24 cellular contexts compared by ENCODE assay signal in genomic region chr2:139544452-139544851, GRCh38.
"Had no signal": no experiment of that assay in that cellular context is flagged by ENCODE, and none has a peak within 500 bp of the region (broad histone marks: within the 10 kb centered on the region; RNA-seq: fewer than 3 reads in every experiment).

No MANE protein-coding gene starts in this region.

- H3K36me3 Mint-ChIP-seq: activated CD4-positive, alpha-beta memory T cell treated with anti-CD3 and anti-CD28 coated beads for 36 hours; activated naive CD8-positive, alpha-beta T cell; brain had no signal

- H3K4me1 Mint-ChIP-seq: activated B cell treated with CpG ODN at 0.5 μM for 24 hours; activated CD4-positive, alpha-beta T cell treated with anti-CD3 and anti-CD28 coated beads, Interleukin-2, amount 10 ng/mL, durations not matched to agents 7 days and 5 days had no signal

- H3K27ac ChIP-seq: cardiac muscle cell, KMS-11, SK-N-MC had no signal

- H3K4me2 ChIP-seq: KMS-11 had no signal

- H3K27me3 Mint-ChIP-seq: activated B cell treated with CpG ODN at 0.5 μM for 24 hours; activated CD4-positive, alpha-beta memory T cell treated with anti-CD3 and anti-CD28 coated beads for 36 hours; activated CD4-positive, alpha-beta T cell treated with anti-CD3 and anti-CD28 coated beads, Interleukin-2, amount 10 ng/mL, durations not matched to agents 7 days and 5 days; activated naive CD8-positive, alpha-beta T cell; brain had no signal

- H3K9me3 ChIP-seq: MG63 had no signal

- ATAC-seq: activated T-cell treated with anti-CD3 and anti-CD28 coated beads, Interleukin-2, amount 50 U/mL, for 4 hours had no signal

- H3K9ac ChIP-seq: KMS-11 had no signal

- H3K4me3 ChIP-seq: cardiac muscle cell, MG63, SK-N-MC had no signal

- H3K4me3 Mint-ChIP-seq: activated B cell treated with CpG ODN at 0.5 μM for 24 hours; activated CD4-positive, alpha-beta memory T cell treated with anti-CD3 and anti-CD28 coated beads for 36 hours; activated CD4-positive, alpha-beta T cell treated with anti-CD3 and anti-CD28 coated beads, Interleukin-2, amount 10 ng/mL, durations not matched to agents 7 days and 5 days; activated naive CD4-positive, alpha-beta T cell treated with anti-CD3 and anti-CD28 coated beads for 36 hours; activated naive CD8-positive, alpha-beta T cell; activated T-cell treated with anti-CD3 and anti-CD28 coated beads, Interleukin-2, amount 50 U/mL, for 4 hours; brain had no signal

- DNase-seq: activated B cell treated with CpG ODN at 0.5 μM for 24 hours; activated CD4-positive, alpha-beta memory T cell treated with anti-CD3 and anti-CD28 coated beads for 36 hours; activated CD4-positive, alpha-beta T cell treated with anti-CD3 and anti-CD28 coated beads, Interleukin-2, amount 10 ng/mL, durations not matched to agents 7 days and 5 days; activated CD8-positive, alpha-beta memory T cell treated with anti-CD3 and anti-CD28 coated beads for 24 hours; activated effector memory CD4-positive, alpha-beta T cell treated with anti-CD3 and anti-CD28 coated beads, Interleukin-2, amount 50 U/mL, for 16 hours; activated naive CD4-positive, alpha-beta T cell treated with anti-CD3 and anti-CD28 coated beads for 36 hours; activated T-cell treated with anti-CD3 and anti-CD28 coated beads, Interleukin-2, amount 50 U/mL, for 4 hours; amygdala; MG63; MV-4-11; NCI-H1092 treated with DMSO at 0.1 percent for 48 hours; NCI-H1417 treated with DMSO at 0.1 percent for 48 hours; NCI-H187; NCI-H2081; NCI-H524 treated with DMSO at 0.1 percent for 48 hours; NCI-H82; SIG-M5; SW 1271; T-helper 9 cell had no signal

- H3K27ac Mint-ChIP-seq: activated B cell treated with CpG ODN at 0.5 μM for 24 hours; activated CD4-positive, alpha-beta memory T cell treated with anti-CD3 and anti-CD28 coated beads for 36 hours; activated CD4-positive, alpha-beta T cell treated with anti-CD3 and anti-CD28 coated beads, Interleukin-2, amount 10 ng/mL, durations not matched to agents 7 days and 5 days; activated naive CD4-positive, alpha-beta T cell treated with anti-CD3 and anti-CD28 coated beads for 36 hours; activated naive CD8-positive, alpha-beta T cell had no signal

- H3K36me3 ChIP-seq: cardiac muscle cell, MG63 had no signal

- H3K27me3 ChIP-seq: cardiac muscle cell, MG63 had no signal
